ENCODE assay signal across 25 cellular contexts in the genomic region with DNA sequence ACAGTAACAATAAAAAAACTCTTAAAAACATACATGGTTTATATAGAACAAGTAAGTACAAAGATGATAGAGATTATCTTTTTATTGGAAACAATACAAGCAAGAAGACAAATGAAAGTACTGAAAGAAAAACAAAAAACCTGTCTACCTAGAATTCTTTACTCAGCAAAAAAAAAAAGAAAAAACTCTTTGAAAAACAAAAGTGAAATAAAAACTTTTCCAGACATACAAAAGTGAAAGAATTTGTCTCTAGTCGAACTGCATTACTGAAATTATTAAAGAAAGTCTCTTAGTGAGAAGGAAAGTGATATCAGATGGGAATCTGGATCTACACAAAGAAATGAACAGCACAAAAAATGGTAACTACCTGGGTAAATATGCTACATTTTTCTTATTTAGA.
DNase-seq lines count a peak whose midpoint lies in the region; ATAC-seq, FAIRE-seq and TF ChIP-seq lines count a peak whose summit lies in the region.
"Had no signal": no experiment of that assay in that cellular context is flagged by ENCODE, and none has a peak within 500 bp of the region (broad histone marks: within the 10 kb centered on the region; RNA-seq: fewer than 3 reads in every experiment).

No MANE protein-coding gene starts in this region.

- no peak for TF ChIP-seq CTCF in HEK293 (tag by site-specific recombination; IDR thresholded peaks at IDR 0.05)

- CTCF ChIA-PET in HEK293 (lab: Yijun Ruan, JAX): interaction anchor here (0.7 kb wide), 1 partner anchor 500 kb away, joined by 3 read pairs; no protein-coding TSS in a partner anchor

- no peaks in the 10 kb centered on the region for H3K36me3 ChIP-seq in HEK293 (ENCODE audit: control insufficient read depth in 2 of 2, insufficient read depth in 1 of 2, low read length in 2 of 2)
- H3K36me3 ChIP-seq: BLaER1 treated with 17β-estradiol and CSF1 and Interleukin-3, amounts not matched to agents 10 nM and 100 nM had no signal

- no peaks in the 10 kb centered on the region for H3K9me3 ChIP-seq in HEK293 (ENCODE audit: control insufficient read depth, insufficient read depth, low read depth, low read length)
- H3K9me3 ChIP-seq: Caco-2 had no signal

- no peak overlapping the region for H3K4me3 ChIP-seq in HEK293 (ENCODE audit: low read depth, low read length)
- H3K4me3 ChIP-seq: BLaER1 treated with 17β-estradiol and CSF1 and Interleukin-3, amounts not matched to agents 10 nM and 100 nM; GM12878 had no signal

- DNase-seq in GDM1 (lab: John Stamatoyannopoulos, UW) (no peak), AG08396 (ENCODE audit: low spot score) (no peak)
- DNase-seq: 8988T; ACHN; AML-193; Caco-2; Calu3; CD4-positive, alpha-beta T cell; CD8-positive, alpha-beta T cell; DMS 273 treated with DMSO at 0.1 percent for 48 hours; DMS153; DMS53; DMS79; DND-41; EL had no signal

- ATAC-seq in HG03520 (IDR thresholded peaks at IDR 0.05; ENCODE audit: unreplicated experiment) (no peak), HG03469 (IDR thresholded peaks at IDR 0.05; ENCODE audit: unreplicated experiment) (no peak)
- ATAC-seq: CD8-positive, alpha-beta T cell; GM12878 had no signal

- FAIRE-seq in TTC549 (lab: Jason Lieb, UNC) (peak; percentile 68), endometrium (lab: Jason Lieb, UNC) (peak; percentile 4)
- FAIRE-seq: A204.1, GM12878, GM12892 had no signal

- peaks cover 6% of the 10 kb centered on the region; the same call in 1 of the 2 replicates for H3K4me1 ChIP-seq in HEK293 (ENCODE audit: control insufficient read depth, insufficient read depth, low read length)
- H3K4me1 ChIP-seq: BLaER1 treated with 17β-estradiol and CSF1 and Interleukin-3, amounts not matched to agents 10 nM and 100 nM; Caco-2 had no signal

- POLR2A ChIA-PET in HEK293 (lab: Yijun Ruan, JAX): no interaction called here

- H3K27ac ChIP-seq in HEK293 (ENCODE audit: extremely low read depth, low read depth, low read length): no peak overlapping the region
- H3K27ac ChIP-seq: BLaER1 treated with 17β-estradiol and CSF1 and Interleukin-3, amounts not matched to agents 10 nM and 100 nM; C4-2B had no signal

TF ChIP-seq in HEK293, 187 proteins besides CTCF, POLR2A, EP300 and RAD21:
- TF ChIP-seq PRDM1 (tag by site-specific recombination; IDR thresholded peaks at IDR 0.05): peak; percentile 81
- no peak for TF ChIP-seq ZNF114 (tag by site-specific recombination; IDR thresholded peaks at IDR 0.05)
- TF ChIP-seq SETDB1 (IDR thresholded peaks at IDR 0.05; ENCODE audit: insufficient read length, low read length): peak; percentile 83
